ENCODE assay signal across 8 cellular contexts in genomic region chr11:87463486-87464102, GRCh38.
A peak's percentile ranks its signal among the peaks of the same experiment; 100 is the strongest.
DNase-seq lines count a peak whose midpoint lies in the region; ATAC-seq and TF ChIP-seq lines count a peak whose summit lies in the region.

No MANE protein-coding gene starts in this region.

- H3K4me1 ChIP-seq in adrenal gland (replicated peaks in 1 of 2), result no peaks in the 10 kb centered on the region

- intact Hi-C loops in CD4-positive, alpha-beta T cell (cut with DNase I, micrococcal nuclease), result no loop called here
- intact Hi-C loops in adrenal gland (cut with DNase I), result no loop called here

- no peaks in the 10 kb centered on the region for H3K4me1 Mint-ChIP-seq in CD4-positive, alpha-beta T cell (ENCODE audit: low read depth)

- DNase-seq in NCI-H2171 treated with DMSO at 0.1 percent for 48 hours (lab: John Stamatoyannopoulos, UW) (peak; percentile 52), NCI-H2171 (lab: John Stamatoyannopoulos, UW) (no peak), RKO (ENCODE audit: low spot score) (peak; percentile 11), kidney glomerular epithelial cell (lab: John Stamatoyannopoulos, UW) (peak; percentile 8), mesenteric fat pad (ENCODE audit: low spot score) (no peak), adrenal gland (no peak)
- DNase-seq in CD4-positive, alpha-beta T cell, result no peak

- H3K4me3 ChIP-seq in adrenal gland, result no peak overlapping the region

- POLR2A ChIA-PET in CD4-positive, alpha-beta T cell (lab: Charles Lee), result no interaction called here

- H3K4me3 Mint-ChIP-seq in CD4-positive, alpha-beta T cell, result no peak overlapping the region

- H3K27me3 ChIP-seq in CD4-positive, alpha-beta T cell (ENCODE audit: control insufficient read depth, insufficient read depth, low read length), result no peaks in the 10 kb centered on the region
- no peaks in the 10 kb centered on the region for H3K27me3 ChIP-seq in adrenal gland

- 71 to 77% (median 75%) methylated on average over 4 of the region's 4 CpGs for WGBS in adrenal gland, 4 donors

- no peaks in the 10 kb centered on the region for H3K36me3 Mint-ChIP-seq in CD4-positive, alpha-beta T cell (ENCODE audit: low read depth)

- CTCF ChIA-PET in CD4-positive, alpha-beta T cell (lab: Charles Lee), result no interaction called here

- H3K9me3 ChIP-seq in CD4-positive, alpha-beta T cell (ENCODE audit: control insufficient read depth, low read length), result no peaks in the 10 kb centered on the region
- no peaks in the 10 kb centered on the region for H3K9me3 ChIP-seq in adrenal gland (replicated peaks in 1 of 3)

- no peaks in the 10 kb centered on the region for H3K27me3 Mint-ChIP-seq in CD4-positive, alpha-beta T cell

- no peaks in the 10 kb centered on the region for H3K36me3 ChIP-seq in adrenal gland (replicated peaks in 1 of 2)

- ATAC-seq in HG03521 (IDR thresholded peaks at IDR 0.05; ENCODE audit: unreplicated experiment), result peak; percentile 48
- no peak for ATAC-seq in CD4-positive, alpha-beta T cell (ENCODE audit: poor library complexity)

- H3K27ac ChIP-seq in CD4-positive, alpha-beta T cell (ENCODE audit: low read depth, low read length), result no peak overlapping the region
- H3K27ac ChIP-seq in adrenal gland, result no peak overlapping the region

- H3K9me3 Mint-ChIP-seq in CD4-positive, alpha-beta T cell, result no peaks in the 10 kb centered on the region

- no peak overlapping the region for H3K27ac Mint-ChIP-seq in CD4-positive, alpha-beta T cell

- no peak for TF ChIP-seq CTCF in CD4-positive, alpha-beta T cell (IDR thresholded peaks at IDR 0.05)
- peak in 1 of 6 experiments; percentile 23 for TF ChIP-seq CTCF in adrenal gland (IDR thresholded peaks at IDR 0.05)

- TF ChIP-seq POLR2A in adrenal gland (IDR thresholded peaks at IDR 0.05), result no peak

Comparison
In these comparisons a context has a peak if more than half of its experiments do, and no peak if none do; other contexts are left out.
1. DNase-seq: peak in NCI-H2171 treated with DMSO at 0.1 percent for 48 hours (single experiment), RKO (single experiment) and kidney glomerular epithelial cell (single experiment); none in NCI-H2171 (single experiment), mesenteric fat pad (single experiment), CD4-positive, alpha-beta T cell (0 of 10) and adrenal gland (0 of 7).